13 cellular contexts compared by ENCODE assay signal in genomic region chr5:169280286-169280685, GRCh38.
"Had no signal": no experiment of that assay in that cellular context is flagged by ENCODE, and none has a peak within 500 bp of the region (broad histone marks: within the 10 kb centered on the region; RNA-seq: fewer than 3 reads in every experiment).

No MANE protein-coding gene starts in this region.

- H3K27ac Mint-ChIP-seq: activated naive CD4-positive, alpha-beta T cell treated with anti-CD3 and anti-CD28 coated beads, Interleukin-2, amount 50 U/mL, for 24 hours; natural killer cell treated with Interleukin-12 subunit alpha and Interleukin-12 subunit beta and Interleukin-15 and Interleukin-18, amount 100 ng/mL, for 72 hours; T-helper 2 cell treated with Interferon-gamma antibody and Interleukin-4, amounts not matched to agents 5 μg/mL and 100 μg/mL, for 36 hours had no signal

- H3K27me3 Mint-ChIP-seq: activated naive CD4-positive, alpha-beta T cell treated with anti-CD3 and anti-CD28 coated beads, Interleukin-2, amount 50 U/mL, for 24 hours had no signal

- H3K4me3 Mint-ChIP-seq: activated naive CD4-positive, alpha-beta T cell treated with anti-CD3 and anti-CD28 coated beads, Interleukin-2, amount 50 U/mL, for 24 hours; natural killer cell treated with Interleukin-12 subunit alpha and Interleukin-12 subunit beta and Interleukin-15 and Interleukin-18, amount 100 ng/mL, for 72 hours; T-helper 2 cell treated with Interferon-gamma antibody and Interleukin-4, amounts not matched to agents 5 μg/mL and 100 μg/mL, for 36 hours had no signal

- H3K4me3 ChIP-seq: esophagus muscularis mucosa, skin epidermis, stomach, tibial artery, vagina had no signal

- H3K36me3 ChIP-seq: brain microvascular endothelial cell, esophagus muscularis mucosa, stomach, vagina had no signal

- H3K9me3 ChIP-seq: tibial artery, vagina had no signal

- H3K36me3 Mint-ChIP-seq: activated naive CD4-positive, alpha-beta T cell treated with anti-CD3 and anti-CD28 coated beads, Interleukin-2, amount 50 U/mL, for 24 hours; natural killer cell treated with Interleukin-12 subunit alpha and Interleukin-12 subunit beta and Interleukin-15 and Interleukin-18, amount 100 ng/mL, for 72 hours had no signal

- H3K4me1 Mint-ChIP-seq: activated naive CD4-positive, alpha-beta T cell treated with anti-CD3 and anti-CD28 coated beads, Interleukin-2, amount 50 U/mL, for 24 hours had no signal

- ATAC-seq: left colon; natural killer cell treated with Interleukin-12 subunit alpha and Interleukin-12 subunit beta and Interleukin-15 and Interleukin-18, amount 100 ng/mL, for 72 hours had no signal

- H3K27ac ChIP-seq: brain microvascular endothelial cell, skin epidermis, stomach, tibial artery, vagina had no signal

- DNase-seq: activated T-cell treated with anti-CD3 and anti-CD28 coated beads, Interleukin-2, amount 50 U/mL, for 1 hour; brain microvascular endothelial cell; head of caudate nucleus; left colon; stimulated activated CD4-positive, alpha-beta T cell treated with anti-CD3 and anti-CD28 coated beads, Interleukin-4, amount 100 ng/mL, for 4 hours; stomach; tibial artery had no signal

- H3K4me1 ChIP-seq: stomach had no signal

- H3K27me3 ChIP-seq: brain microvascular endothelial cell, esophagus muscularis mucosa, stomach, tibial artery, vagina had no signal

- H3K9me3 Mint-ChIP-seq: activated naive CD4-positive, alpha-beta T cell treated with anti-CD3 and anti-CD28 coated beads, Interleukin-2, amount 50 U/mL, for 24 hours; natural killer cell treated with Interleukin-12 subunit alpha and Interleukin-12 subunit beta and Interleukin-15 and Interleukin-18, amount 100 ng/mL, for 72 hours; T-helper 2 cell treated with Interferon-gamma antibody and Interleukin-4, amounts not matched to agents 5 μg/mL and 100 μg/mL, for 36 hours had no signal
